ENCODE assay signal across 38 cellular contexts in the genomic region with DNA sequence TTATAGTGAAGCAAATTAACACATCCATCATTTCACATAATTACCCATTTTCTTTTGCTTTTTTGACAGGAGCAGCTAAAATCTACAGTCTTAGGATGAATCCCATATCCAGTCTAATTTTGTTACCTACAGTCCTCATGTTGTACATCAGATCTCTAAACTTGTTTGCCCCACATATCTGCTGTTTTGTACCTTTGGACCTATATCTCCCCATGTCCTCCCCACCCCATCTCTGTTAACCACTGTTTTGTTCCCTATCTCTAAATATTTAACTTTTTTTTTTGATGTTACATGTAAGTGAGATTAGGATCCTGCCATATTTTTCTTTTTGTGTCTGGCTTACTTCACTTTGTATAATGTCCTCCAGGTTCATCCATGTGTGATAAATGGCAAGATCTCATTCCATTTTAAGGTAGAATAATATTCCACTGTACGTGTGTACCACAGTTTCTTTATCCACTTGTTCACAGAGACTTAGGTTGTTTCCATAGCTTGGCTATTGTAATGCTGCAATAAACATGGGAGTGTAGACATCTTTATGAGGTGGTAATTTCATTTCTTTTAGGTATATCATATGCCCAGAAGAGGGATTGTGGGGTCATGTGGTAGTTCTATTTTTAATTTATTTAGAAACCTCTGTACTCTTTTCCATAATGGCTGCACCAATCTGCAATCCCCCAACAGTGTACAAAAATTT. TPM values are rescaled to one million over a fixed set of nuclear protein-coding genes. Genes with fewer than 3 reads are reported as not detected.
"Had no signal": no experiment of that assay in that cellular context is flagged by ENCODE, and none has a peak within 500 bp of the region (broad histone marks: within the 10 kb centered on the region; RNA-seq: fewer than 3 reads in every experiment).

No MANE protein-coding gene starts in this region.

- H3K9me3 ChIP-seq: adrenal gland, body of pancreas had no signal

- DNase-seq: activated B cell treated with CpG ODN at 0.5 μM for 24 hours; activated CD4-positive, alpha-beta memory T cell treated with anti-CD3 and anti-CD28 coated beads for 36 hours; activated CD4-positive, alpha-beta T cell treated with anti-CD3 and anti-CD28 coated beads for 4 hours; activated CD4-positive, alpha-beta T cell treated with anti-CD3 and anti-CD28 coated beads, Interleukin-2, amount 10 ng/mL, durations not matched to agents 24 days and 14 days; activated CD4-positive, alpha-beta T cell treated with anti-CD3 and anti-CD28 coated beads, Interleukin-2, amount 50 U/mL, for 1 hour; activated CD4-positive, alpha-beta T cell treated with anti-CD3 and anti-CD28 coated beads, Interleukin-2, amount 50 U/mL, for 4 hours; activated CD4-positive, CD25-positive, alpha-beta regulatory T cell treated with anti-CD3 and anti-CD28 coated beads, Interleukin-2, amount 50 U/mL, for 72 hours; activated CD8-positive, alpha-beta memory T cell treated with anti-CD3 and anti-CD28 coated beads, Interleukin-2, amount 50 U/mL, for 4 hours; activated CD8-positive, alpha-beta T cell treated with anti-CD3 and anti-CD28 coated beads for 36 hours; activated effector memory CD4-positive, alpha-beta T cell treated with anti-CD3 and anti-CD28 coated beads, Interleukin-2, amount 50 U/mL, for 16 hours; activated gamma-delta T cell treated with Interleukin-2 at 50 U/mL for 16 hours; activated naive CD4-positive, alpha-beta T cell; activated naive CD4-positive, alpha-beta T cell treated with anti-CD3 and anti-CD28 coated beads for 36 hours; activated naive CD4-positive, alpha-beta T cell treated with anti-CD3 and anti-CD28 coated beads, Interleukin-2, amount 50 U/mL, for 16 hours; activated naive CD8-positive, alpha-beta T cell treated with anti-CD3 and anti-CD28 coated beads for 36 hours; activated T-cell treated with anti-CD3 and anti-CD28 coated beads for 4 hours; activated T-cell treated with anti-CD3 and anti-CD28 coated beads, Interleukin-2, amount 50 U/mL, for 1 hour; activated T-cell treated with anti-CD3 and anti-CD28 coated beads, Interleukin-2, amount 50 U/mL, for 4 hours; activated T-cell treated with anti-CD3 and anti-CD28 coated beads, Interleukin-2, amount 50 U/mL, for 72 hours; adrenal gland; amniotic stem cell; aorta; body of pancreas; brain microvascular endothelial cell; central memory CD4-positive, alpha-beta T cell; T-cell; T-helper 17 cell had no signal

- H3K27ac Mint-ChIP-seq: activated B cell treated with CpG ODN at 0.5 μM for 24 hours; activated CD4-positive, alpha-beta memory T cell treated with anti-CD3 and anti-CD28 coated beads for 36 hours; activated CD4-positive, alpha-beta T cell treated with anti-CD3 and anti-CD28 coated beads, Interleukin-2, amount 10 ng/mL, durations not matched to agents 24 days and 14 days; activated CD8-positive, alpha-beta T cell treated with anti-CD3 and anti-CD28 coated beads for 36 hours; activated naive CD4-positive, alpha-beta T cell treated with anti-CD3 and anti-CD28 coated beads for 36 hours; activated naive CD4-positive, alpha-beta T cell treated with anti-CD3 and anti-CD28 coated beads, Interleukin-2, amount 50 U/mL, for 72 hours; activated naive CD8-positive, alpha-beta T cell treated with anti-CD3 and anti-CD28 coated beads for 36 hours; activated T-cell treated with anti-CD3 and anti-CD28 coated beads, Interleukin-2, amount 50 U/mL, for 72 hours; activated T-helper 1 cell treated with anti-CD3 and anti-CD28 coated beads, Interleukin-12 subunit alpha, Interleukin-12 subunit beta, Interleukin-2, Interleukin-4 antibody, amounts not matched to agents 30 ng/mL and 10 ng/mL and 1 ng/mL, durations not matched to agents 14 hours and 24 hours and 36 hours; activated T-helper 17 cell treated with anti-CD3 and anti-CD28 coated beads, Interleukin-2, amount 50 U/mL, for 72 hours; T-cell; T-helper 17 cell had no signal

- H3K27ac ChIP-seq: adrenal gland, body of pancreas, brain microvascular endothelial cell, breast epithelium, VCaP had no signal

- H3K36me3 ChIP-seq: adrenal gland, brain microvascular endothelial cell, breast epithelium had no signal

- H3K4me1 ChIP-seq: adrenal gland, body of pancreas, breast epithelium had no signal

- FAIRE-seq: astrocyte, TTC549 had no signal

- H3K4me1 Mint-ChIP-seq: activated CD4-positive, alpha-beta T cell treated with anti-CD3 and anti-CD28 coated beads, Interleukin-2, amount 10 ng/mL, durations not matched to agents 24 days and 14 days; activated naive CD8-positive, alpha-beta T cell treated with anti-CD3 and anti-CD28 coated beads for 36 hours; activated T-helper 17 cell treated with anti-CD3 and anti-CD28 coated beads, Interleukin-2, amount 50 U/mL, for 72 hours had no signal

- H3K4me3 ChIP-seq: adrenal gland, body of pancreas, breast epithelium had no signal

- H3K9me3 Mint-ChIP-seq: activated CD4-positive, alpha-beta T cell treated with anti-CD3 and anti-CD28 coated beads, Interleukin-2, amount 10 ng/mL, durations not matched to agents 24 days and 14 days; activated CD8-positive, alpha-beta T cell treated with anti-CD3 and anti-CD28 coated beads for 36 hours; activated naive CD4-positive, alpha-beta T cell treated with anti-CD3 and anti-CD28 coated beads, Interleukin-2, amount 50 U/mL, for 72 hours; activated T-cell treated with anti-CD3 and anti-CD28 coated beads, Interleukin-2, amount 50 U/mL, for 4 hours; activated T-helper 1 cell treated with anti-CD3 and anti-CD28 coated beads, Interleukin-12 subunit alpha, Interleukin-12 subunit beta, Interleukin-2, Interleukin-4 antibody, amounts not matched to agents 30 ng/mL and 10 ng/mL and 1 ng/mL, durations not matched to agents 14 hours and 24 hours and 36 hours; activated T-helper 17 cell treated with anti-CD3 and anti-CD28 coated beads, Interleukin-2, amount 50 U/mL, for 72 hours had no signal

- ATAC-seq: activated CD8-positive, alpha-beta T cell treated with anti-CD3 and anti-CD28 coated beads for 36 hours; activated naive CD4-positive, alpha-beta T cell treated with anti-CD3 and anti-CD28 coated beads, Interleukin-2, amount 50 U/mL, for 72 hours; activated T-cell treated with anti-CD3 and anti-CD28 coated beads, Interleukin-2, amount 50 U/mL, for 4 hours; activated T-cell treated with anti-CD3 and anti-CD28 coated beads, Interleukin-2, amount 50 U/mL, for 72 hours; activated T-helper 17 cell treated with anti-CD3 and anti-CD28 coated beads, Interleukin-2, amount 50 U/mL, for 72 hours; body of pancreas; T-cell; T-helper 17 cell had no signal

- H3K36me3 Mint-ChIP-seq: activated CD4-positive, alpha-beta memory T cell treated with anti-CD3 and anti-CD28 coated beads for 36 hours; activated naive CD8-positive, alpha-beta T cell treated with anti-CD3 and anti-CD28 coated beads for 36 hours; T-cell had no signal

- H3K27me3 ChIP-seq: body of pancreas, brain microvascular endothelial cell, breast epithelium had no signal

- H3K4me3 Mint-ChIP-seq: activated B cell treated with CpG ODN at 0.5 μM for 24 hours; activated CD4-positive, alpha-beta memory T cell treated with anti-CD3 and anti-CD28 coated beads for 36 hours; activated CD4-positive, alpha-beta T cell treated with anti-CD3 and anti-CD28 coated beads, Interleukin-2, amount 10 ng/mL, durations not matched to agents 24 days and 14 days; activated CD8-positive, alpha-beta T cell treated with anti-CD3 and anti-CD28 coated beads for 36 hours; activated naive CD4-positive, alpha-beta T cell treated with anti-CD3 and anti-CD28 coated beads for 36 hours; activated naive CD8-positive, alpha-beta T cell treated with anti-CD3 and anti-CD28 coated beads for 36 hours; activated T-cell treated with anti-CD3 and anti-CD28 coated beads, Interleukin-2, amount 50 U/mL, for 4 hours; activated T-cell treated with anti-CD3 and anti-CD28 coated beads, Interleukin-2, amount 50 U/mL, for 72 hours; activated T-helper 1 cell treated with anti-CD3 and anti-CD28 coated beads, Interleukin-12 subunit alpha, Interleukin-12 subunit beta, Interleukin-2, Interleukin-4 antibody, amounts not matched to agents 30 ng/mL and 10 ng/mL and 1 ng/mL, durations not matched to agents 14 hours and 24 hours and 36 hours; activated T-helper 17 cell treated with anti-CD3 and anti-CD28 coated beads, Interleukin-2, amount 50 U/mL, for 72 hours; T-cell; T-helper 17 cell had no signal

RNA-seq across cellular contexts. Expression of gene NPVF, which starts 19.6 kb away (rescaled TPM):
- total RNA-seq: activated B cell treated with CpG ODN at 0.5 μM for 24 hours; activated CD4-positive, alpha-beta memory T cell treated with anti-CD3 and anti-CD28 coated beads for 36 hours; activated CD4-positive, alpha-beta T cell treated with anti-CD3 and anti-CD28 coated beads, Interleukin-2, amount 10 ng/mL, durations not matched to agents 24 days and 14 days; activated CD8-positive, alpha-beta memory T cell treated with anti-CD3 and anti-CD28 coated beads for 36 hours; activated CD8-positive, alpha-beta T cell treated with anti-CD3 and anti-CD28 coated beads for 36 hours; activated naive CD4-positive, alpha-beta T cell treated with anti-CD3 and anti-CD28 coated beads for 36 hours; activated naive CD4-positive, alpha-beta T cell treated with anti-CD3 and anti-CD28 coated beads, Interleukin-2, amount 50 U/mL, for 72 hours; activated naive CD8-positive, alpha-beta T cell treated with anti-CD3 and anti-CD28 coated beads for 36 hours; activated T-cell treated with anti-CD3 and anti-CD28 coated beads, Interleukin-2, amount 50 U/mL, for 4 hours; activated T-cell treated with anti-CD3 and anti-CD28 coated beads, Interleukin-2, amount 50 U/mL, for 72 hours; activated T-helper 1 cell treated with anti-CD3 and anti-CD28 coated beads, Interleukin-12 subunit alpha, Interleukin-12 subunit beta, Interleukin-2, Interleukin-4 antibody, amounts not matched to agents 30 ng/mL and 10 ng/mL and 1 ng/mL, durations not matched to agents 14 hours and 24 hours and 36 hours; activated T-helper 17 cell treated with anti-CD3 and anti-CD28 coated beads, Interleukin-2, amount 50 U/mL, for 72 hours; adrenal gland; aorta; astrocyte; body of pancreas; breast epithelium; cardiac septum; T-cell; T-helper 1 cell treated with Interleukin-12 subunit alpha and Interleukin-12 subunit beta and Interleukin-4 antibody, amounts not matched to agents 30 ng/mL and 1 ng/mL, for 36 hours; T-helper 17 cell; T-helper 2 cell treated with Interferon-gamma antibody and Interleukin-4, amounts not matched to agents 100 ng/mL and 5 ng/mL, for 36 hours had no signal
